7 cellular contexts compared by ENCODE assay signal in the genomic region with DNA sequence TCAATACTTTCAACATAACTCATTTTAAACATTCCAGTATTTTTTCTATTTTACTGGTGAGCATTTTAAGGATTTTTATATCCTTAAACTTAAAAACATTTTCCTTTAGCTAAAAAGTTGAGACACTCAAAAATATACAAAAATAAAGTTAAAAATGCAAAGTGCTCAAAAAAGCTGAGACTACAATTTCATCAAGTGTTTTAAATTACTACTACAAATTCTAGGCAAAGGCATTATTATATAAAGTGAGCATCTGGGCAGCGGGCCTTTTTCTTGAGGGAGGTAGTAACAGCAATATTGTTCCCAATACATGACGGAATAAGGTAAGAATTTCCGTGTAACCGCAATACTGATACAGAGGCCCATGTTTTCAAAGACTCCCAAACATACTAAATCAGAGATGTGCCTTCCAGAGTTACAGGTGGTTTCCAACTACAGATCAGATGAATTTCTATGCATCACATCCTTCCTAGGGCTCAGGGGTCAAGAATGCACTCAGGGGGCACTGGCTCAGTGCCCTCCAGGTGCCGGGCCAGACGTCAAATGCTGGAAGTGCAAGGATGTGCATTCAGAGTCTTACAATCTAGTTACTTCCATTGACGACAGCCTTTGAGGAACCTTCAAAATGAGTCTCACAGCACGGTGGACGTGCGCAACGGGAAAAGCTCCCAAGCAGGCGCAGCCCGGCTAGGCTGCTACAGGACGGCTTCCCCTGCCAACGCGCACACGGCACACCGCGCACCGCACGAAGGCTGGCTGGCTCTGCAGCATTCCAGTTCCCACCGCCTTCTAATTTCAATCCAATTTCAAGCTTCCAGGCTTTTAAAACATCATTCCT. TPM values are rescaled to one million over a fixed set of nuclear protein-coding genes. Genes with fewer than 3 reads are reported as not detected.
DNase-seq lines count a peak whose midpoint lies in the region; FAIRE-seq and TF ChIP-seq lines count a peak whose summit lies in the region.

No MANE protein-coding gene starts in this region.

- H3K4me1 Mint-ChIP-seq in HFFc6 (ENCODE audit: low read depth) (peaks cover 37% of the 10 kb centered on the region), neural crest cell (peaks cover 65% of the 10 kb centered on the region)

- H3K27me3 Mint-ChIP-seq in HFFc6 (ENCODE audit: insufficient read depth) = no peaks in the 10 kb centered on the region; the same call in 1 of the 2 replicates
- H3K27me3 Mint-ChIP-seq in neural crest cell (ENCODE audit: low read depth) = peaks cover 3% of the 10 kb centered on the region

- H3K4me3 Mint-ChIP-seq in HFFc6 (peak overlapping the region; percentile 91), neural crest cell (peak overlapping the region; percentile 93)

- no peaks in the 10 kb centered on the region for H3K9me3 ChIP-seq in vagina

- H3K27ac Mint-ChIP-seq in HFFc6 (peak overlapping the region; percentile 79), neural crest cell (ENCODE audit: unreplicated experiment) (no peak overlapping the region)

- H3K36me3 ChIP-seq in vagina = no peaks in the 10 kb centered on the region

- H3K27ac ChIP-seq in vagina = peak overlapping the region; percentile 95

- peak overlapping the region; percentile 66 for H3K4me3 ChIP-seq in fibroblast of villous mesenchyme (ENCODE audit: low read depth, low read length)
- peak overlapping the region; percentile 71 to 89 for H3K4me3 ChIP-seq in vagina

- H3K36me3 Mint-ChIP-seq in HFFc6 (ENCODE audit: low read depth) = no peaks in the 10 kb centered on the region
- H3K36me3 Mint-ChIP-seq in neural crest cell (ENCODE audit: low read depth) = peaks cover 2% of the 10 kb centered on the region

- DNase-seq in GM12891 (ENCODE audit: insufficient read length, low spot score) = no peak
- DNase-seq in HFFc6 = peak; percentile 40
- DNase-seq in NOMO-1 (lab: John Stamatoyannopoulos, UW; ENCODE audit: unreplicated experiment in 2 of 2) = peak; percentile 51
- DNase-seq in activated effector memory CD4-positive, alpha-beta T cell treated with Interleukin-2 at 50 U/mL for 16 hours = peak; percentile 33
- DNase-seq in fibroblast of villous mesenchyme (ENCODE audit: low read depth) = peak; percentile 79
- peak; percentile 10 for DNase-seq in neural crest cell (ENCODE audit: low read depth, low spot score)
- DNase-seq in vagina (ENCODE audit: extremely low spot score in 2 of 2) = no peak

- H3K27me3 ChIP-seq in vagina = no peaks in the 10 kb centered on the region

- H3K9me3 Mint-ChIP-seq in HFFc6 (no peaks in the 10 kb centered on the region), neural crest cell (no peaks in the 10 kb centered on the region)

- TF ChIP-seq CTCF in HFFc6 (IDR thresholded peaks at IDR 0.05) = no peak
- no peak for TF ChIP-seq CTCF in fibroblast of villous mesenchyme (IDR thresholded peaks at IDR 0.05; ENCODE audit: insufficient read depth, low read depth, low read length)
- no peak for TF ChIP-seq CTCF in neural crest cell (conservative IDR thresholded peaks at IDR 0.05)
- no peak for TF ChIP-seq CTCF in vagina (IDR thresholded peaks at IDR 0.05)

- peak; percentile 87 for FAIRE-seq in GM12891 (lab: Jason Lieb, UNC)

- H3K4me1 ChIP-seq in vagina = peaks cover 41% of the 10 kb centered on the region

- intact Hi-C loops in vagina (cut with DNase I) = no loop called here

- TF ChIP-seq POLR2A in GM12891 (IDR thresholded peaks at IDR 0.05; ENCODE audit: low read depth, low read length) = no peak
- TF ChIP-seq POLR2A in vagina (IDR thresholded peaks at IDR 0.05) = no peak

TF ChIP-seq in GM12891, 5 proteins besides CTCF, POLR2A, EP300 and RAD21:
- TF ChIP-seq PAX5 (IDR thresholded peaks at IDR 0.05; ENCODE audit: insufficient read depth, low read length, severe bottlenecking) (no peak), POU2F2 (IDR thresholded peaks at IDR 0.05; ENCODE audit: low read depth, low read length) (no peak), SPI1 (IDR thresholded peaks at IDR 0.05; ENCODE audit: low read depth, low read length) (no peak), POLR2AphosphoS5 (IDR thresholded peaks at IDR 0.05; ENCODE audit: low read depth, low read length) (no peak), TAF1 (IDR thresholded peaks at IDR 0.05; ENCODE audit: low read depth, low read length) (no peak)

RNA-seq across cellular contexts. Expression of gene PHF10, which starts 1.7 kb away (rescaled TPM):
- 11.7 TPM for polyA plus RNA-seq in GM12891 (2012; ENCODE audit: low read depth, missing spikeins)
- total RNA-seq in HFFc6 (2021; fragmentation: NEBNext Ultra II Directional; extraction: Animal tissue kit (Norgen Biotek cat#: 25700)) = 10 to 100 TPM; 14.4 to 20.4 (median 18.7) TPM
- total RNA-seq in fibroblast of villous mesenchyme = 13.5 and 17.7 TPM in 2 replicates
- 83.9 and 85.9 TPM in 2 replicates for total RNA-seq in neural crest cell
- 54.8 TPM for total RNA-seq in vagina

RNA-seq across cellular contexts. Expression of gene C6orf120, which starts 20.7 kb away (rescaled TPM):
- 10.7 TPM for polyA plus RNA-seq in GM12891 (2012; ENCODE audit: low read depth, missing spikeins)
- 10 to 100 TPM; 44.9 to 53.5 (median 48.7) TPM for total RNA-seq in HFFc6 (2021; fragmentation: NEBNext Ultra II Directional; extraction: Animal tissue kit (Norgen Biotek cat#: 25700))
- total RNA-seq in fibroblast of villous mesenchyme (47.0 and 57.9 TPM in 2 replicates), neural crest cell (28.2 and 28.7 TPM in 2 replicates), vagina (21.4 TPM)

RNA-seq across cellular contexts. Expression of gene WDR27, which starts 20.8 kb away (rescaled TPM):
- polyA plus RNA-seq in GM12891 (2012; ENCODE audit: low read depth, missing spikeins) = 20.6 TPM
- 10 to 100 TPM in 5 of 6 experiments, 1 to 10 TPM in 1; 10.0 to 15.8 (median 12.1) TPM for total RNA-seq in HFFc6 (2021; fragmentation: NEBNext Ultra II Directional; extraction: Animal tissue kit (Norgen Biotek cat#: 25700))
- total RNA-seq in fibroblast of villous mesenchyme (14.8 and 18.1 TPM in 2 replicates), neural crest cell (102 and 103 TPM in 2 replicates), vagina (41.5 TPM)

RNA-seq across cellular contexts. Expression of gene DYNLT2, which starts 28.8 kb away (rescaled TPM):
- polyA plus RNA-seq in GM12891 (2012; ENCODE audit: low read depth, missing spikeins) = 1.7 TPM
- under 1 TPM; 0.36 to 0.85 (median 0.51) TPM for total RNA-seq in HFFc6 (2021; fragmentation: NEBNext Ultra II Directional; extraction: Animal tissue kit (Norgen Biotek cat#: 25700))
- 1.3 TPM in 2 replicates for total RNA-seq in fibroblast of villous mesenchyme
- 2.8 TPM in 2 replicates for total RNA-seq in neural crest cell
- total RNA-seq in vagina = 3.2 TPM

RNA-seq across cellular contexts. Expression of gene ERMARD, which starts 28.8 kb away (rescaled TPM):
- polyA plus RNA-seq in GM12891 (2012; ENCODE audit: low read depth, missing spikeins) = 28.0 TPM
- 10 to 100 TPM; 13.7 to 17.5 (median 15.9) TPM for total RNA-seq in HFFc6 (2021; fragmentation: NEBNext Ultra II Directional; extraction: Animal tissue kit (Norgen Biotek cat#: 25700))
- 15.8 and 28.5 TPM in 2 replicates for total RNA-seq in fibroblast of villous mesenchyme
- total RNA-seq in neural crest cell = 24.2 and 26.3 TPM in 2 replicates
- total RNA-seq in vagina = 41.5 TPM

Comparison
In these comparisons a context has a peak if more than half of its experiments do, and no peak if none do; other contexts are left out.
1. DNase-seq: peak in HFFc6 (single experiment), NOMO-1 (2 of 2), activated effector memory CD4-positive, alpha-beta T cell treated with Interleukin-2 at 50 U/mL for 16 hours (single experiment), fibroblast of villous mesenchyme (single experiment) and neural crest cell (single experiment); none in GM12891 (single experiment) and vagina (0 of 2).